In the genomic region with DNA sequence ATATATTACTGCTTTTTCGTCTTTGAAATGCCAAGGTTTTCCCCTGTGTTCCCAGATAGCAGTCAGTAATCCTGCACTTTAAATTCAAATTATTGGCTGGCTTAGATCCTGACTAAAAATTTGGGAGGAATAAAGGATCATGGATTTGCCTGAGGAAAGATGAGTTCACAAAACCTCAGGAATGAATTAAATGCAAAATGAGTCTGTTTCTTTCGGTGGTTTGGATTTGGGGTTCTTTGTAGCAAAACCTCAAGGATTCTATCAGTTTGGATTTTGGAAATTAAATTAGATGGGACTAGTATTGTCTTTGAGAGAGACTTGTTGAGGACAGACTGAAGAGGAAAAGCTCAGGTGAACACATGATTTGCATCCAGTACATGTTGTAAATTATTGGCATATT, we compare ENCODE assay signal across 1 cellular context.
TF ChIP-seq lines count a peak whose summit lies in the region.

No MANE protein-coding gene starts in this region.

TF ChIP-seq in GM23338, 12 proteins besides CTCF, POLR2A, EP300 and RAD21:
- TF ChIP-seq STAT1 (IDR thresholded peaks at IDR 0.05; ENCODE audit: unreplicated experiment) (no peak), POLR2AphosphoS5 (IDR thresholded peaks at IDR 0.05; ENCODE audit: low read depth) (no peak), CREB1 (CRISPR knock-in tag; IDR thresholded peaks at IDR 0.05; ENCODE audit: low read depth) (no peak), ZNF462 (CRISPR knock-in tag; IDR thresholded peaks at IDR 0.05) (no peak), ZNF114 (CRISPR knock-in tag; IDR thresholded peaks at IDR 0.05) (no peak)
